21 cellular contexts compared by ENCODE assay signal in the genomic region with DNA sequence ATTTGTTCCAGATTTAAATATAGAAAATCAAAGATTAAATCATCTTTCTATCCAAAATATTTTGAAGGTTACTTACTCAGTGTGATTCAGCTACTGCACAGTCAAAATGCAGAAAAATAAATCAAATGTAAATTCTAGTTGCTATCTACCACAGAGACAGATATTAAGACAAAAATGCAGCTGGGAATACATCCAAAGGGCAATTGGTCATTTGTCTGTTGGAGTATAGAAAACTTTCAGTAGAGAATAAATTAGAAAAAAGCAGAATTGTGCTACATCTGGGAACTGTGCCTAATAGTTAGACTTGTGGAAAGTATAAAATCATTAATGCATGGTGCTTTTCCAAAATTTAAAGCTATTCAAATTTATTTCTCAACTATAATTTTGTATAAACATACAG.
DNase-seq lines count a peak whose midpoint lies in the region; TF ChIP-seq lines count a peak whose summit lies in the region.
"Had no signal": no experiment of that assay in that cellular context is flagged by ENCODE, and none has a peak within 500 bp of the region (broad histone marks: within the 10 kb centered on the region; RNA-seq: fewer than 3 reads in every experiment).

No MANE protein-coding gene starts in this region.

- H3K9me3 ChIP-seq in Loucy (ENCODE audit: insufficient read depth, low read depth, low read length), result no peaks in the 10 kb centered on the region
- H3K9me3 ChIP-seq: HAP-1, pancreas had no signal

- no peaks in the 10 kb centered on the region for H3K27me3 ChIP-seq in Loucy (ENCODE audit: insufficient read depth, low read length, poor library complexity, severe bottlenecking)
- H3K27me3 ChIP-seq in brain microvascular endothelial cell (replicated peaks), result no peaks in the 10 kb centered on the region
- H3K27me3 ChIP-seq: pancreas had no signal

- H3K36me3 Mint-ChIP-seq in activated T-helper 2 cell treated with anti-CD3 and anti-CD28 coated beads, Interferon-gamma antibody, Interleukin-2, Interleukin-4, amounts not matched to agents 10 μg/mL and 5 μg/mL and 100 μg/mL, durations not matched to agents 14 hours and 24 hours and 36 hours (ENCODE audit: low read depth), result no peaks in the 10 kb centered on the region
- no peaks in the 10 kb centered on the region for H3K36me3 Mint-ChIP-seq in glutamatergic neuron (ENCODE audit: unreplicated experiment)
- H3K36me3 Mint-ChIP-seq: CD14-positive monocyte, type B pancreatic cell had no signal

- no peaks in the 10 kb centered on the region for H3K27me3 Mint-ChIP-seq in activated T-helper 2 cell treated with anti-CD3 and anti-CD28 coated beads, Interferon-gamma antibody, Interleukin-2, Interleukin-4, amounts not matched to agents 10 μg/mL and 5 μg/mL and 100 μg/mL, durations not matched to agents 14 hours and 24 hours and 36 hours (ENCODE audit: low read depth)
- H3K27me3 Mint-ChIP-seq in glutamatergic neuron (ENCODE audit: unreplicated experiment), result no peaks in the 10 kb centered on the region
- H3K27me3 Mint-ChIP-seq: activated CD4-positive, alpha-beta T cell treated with anti-CD3 and anti-CD28 coated beads for 36 hours; stimulated activated naive CD8-positive, alpha-beta T cell treated with anti-CD3 and anti-CD28 coated beads, Interleukin-15, amount 100 ng/mL, for 72 hours; type B pancreatic cell had no signal

- peaks cover 22% of the 10 kb centered on the region for H3K9me3 Mint-ChIP-seq in activated T-helper 2 cell treated with anti-CD3 and anti-CD28 coated beads, Interferon-gamma antibody, Interleukin-2, Interleukin-4, amounts not matched to agents 10 μg/mL and 5 μg/mL and 100 μg/mL, durations not matched to agents 14 hours and 24 hours and 36 hours
- no peaks in the 10 kb centered on the region for H3K9me3 Mint-ChIP-seq in glutamatergic neuron (ENCODE audit: unreplicated experiment)

- H4K20me1 ChIP-seq in Loucy (ENCODE audit: insufficient read depth, low read length, poor library complexity, severe bottlenecking), result no peaks in the 10 kb centered on the region

- no peak overlapping the region for H3K9ac ChIP-seq in Loucy (ENCODE audit: low read depth, low read length, poor library complexity, severe bottlenecking)

- no peak overlapping the region for H3K4me2 ChIP-seq in Loucy (ENCODE audit: low read depth, low read length, poor library complexity, severe bottlenecking)

- H3K4me3 ChIP-seq in AG04449 (ENCODE audit: low read depth, low read length), result no peak overlapping the region
- H3K4me3 ChIP-seq in Loucy (ENCODE audit: low read length, poor library complexity, severe bottlenecking), result no peak overlapping the region
- H3K4me3 ChIP-seq in brain microvascular endothelial cell (ENCODE audit: low read depth, low read length), result no peak overlapping the region
- H3K4me3 ChIP-seq: HAP-1, pancreas had no signal

- in situ Hi-C loops in brain microvascular endothelial cell (cut with HindIII; ENCODE audit: low pct_ligation_motif_present, low sequenced_read_pairs), result no loop called here

- H3K36me3 ChIP-seq in Loucy (ENCODE audit: insufficient read depth, low read length) (no peaks in the 10 kb centered on the region), brain microvascular endothelial cell (replicated peaks) (no peaks in the 10 kb centered on the region)
- H3K36me3 ChIP-seq: HAP-1, pancreas had no signal

- H3K4me3 Mint-ChIP-seq in activated T-helper 2 cell treated with anti-CD3 and anti-CD28 coated beads, Interferon-gamma antibody, Interleukin-2, Interleukin-4, amounts not matched to agents 10 μg/mL and 5 μg/mL and 100 μg/mL, durations not matched to agents 14 hours and 24 hours and 36 hours (ENCODE audit: low read depth), result no peak overlapping the region
- H3K4me3 Mint-ChIP-seq in glutamatergic neuron (ENCODE audit: unreplicated experiment), result no peak overlapping the region
- H3K4me3 Mint-ChIP-seq: activated CD4-positive, alpha-beta T cell treated with anti-CD3 and anti-CD28 coated beads for 36 hours; activated T-helper 1 cell treated with anti-CD3 and anti-CD28 coated beads, Interleukin-12 subunit alpha, Interleukin-12 subunit beta, Interleukin-2, Interleukin-4 antibody, amounts not matched to agents 30 ng/mL and 10 ng/mL and 1 ng/mL, durations not matched to agents 14 hours and 24 hours and 36 hours; CD14-positive monocyte; stimulated activated naive CD8-positive, alpha-beta T cell treated with anti-CD3 and anti-CD28 coated beads, Interleukin-15, amount 100 ng/mL, for 72 hours; type B pancreatic cell had no signal

- intact Hi-C loops in activated T-helper 2 cell treated with anti-CD3 and anti-CD28 coated beads, Interferon-gamma antibody, Interleukin-2, Interleukin-4, amounts not matched to agents 10 μg/mL and 5 μg/mL and 100 μg/mL, durations not matched to agents 14 hours and 24 hours and 36 hours (cut with micrococcal nuclease), result no loop called here
- intact Hi-C loops in posterior vena cava (cut with DNase I), result no loop called here

- H3K4me1 Mint-ChIP-seq in activated T-helper 2 cell treated with anti-CD3 and anti-CD28 coated beads, Interferon-gamma antibody, Interleukin-2, Interleukin-4, amounts not matched to agents 10 μg/mL and 5 μg/mL and 100 μg/mL, durations not matched to agents 14 hours and 24 hours and 36 hours (ENCODE audit: low read depth), result no peaks in the 10 kb centered on the region
- H3K4me1 Mint-ChIP-seq in glutamatergic neuron (ENCODE audit: low read depth, unreplicated experiment), result peaks cover 3% of the 10 kb centered on the region
- H3K4me1 Mint-ChIP-seq: activated CD4-positive, alpha-beta T cell treated with anti-CD3 and anti-CD28 coated beads for 36 hours; CD14-positive monocyte; stimulated activated naive CD8-positive, alpha-beta T cell treated with anti-CD3 and anti-CD28 coated beads, Interleukin-15, amount 100 ng/mL, for 72 hours had no signal

- TF ChIP-seq CTCF in AG04449 (IDR thresholded peaks at IDR 0.05; ENCODE audit: insufficient read depth, low read length, missing control alignments) (no peak), Loucy (conservative IDR thresholded peaks at IDR 0.05; ENCODE audit: low read length) (no peak), brain microvascular endothelial cell (IDR thresholded peaks at IDR 0.05; ENCODE audit: low read depth, low read length, missing control alignments) (no peak), glutamatergic neuron (IDR thresholded peaks at IDR 0.05; ENCODE audit: partially characterized antibody, unreplicated experiment) (no peak)

- peaks cover 7% of the 10 kb centered on the region for H3K4me1 ChIP-seq in Loucy (ENCODE audit: insufficient read depth, low read length, poor library complexity, severe bottlenecking)
- H3K4me1 ChIP-seq: HAP-1, pancreas had no signal

- H3K27ac Mint-ChIP-seq in activated T-helper 2 cell treated with anti-CD3 and anti-CD28 coated beads, Interferon-gamma antibody, Interleukin-2, Interleukin-4, amounts not matched to agents 10 μg/mL and 5 μg/mL and 100 μg/mL, durations not matched to agents 14 hours and 24 hours and 36 hours, result no peak overlapping the region
- no peak overlapping the region for H3K27ac Mint-ChIP-seq in glutamatergic neuron (ENCODE audit: unreplicated experiment)
- H3K27ac Mint-ChIP-seq: activated CD4-positive, alpha-beta T cell treated with anti-CD3 and anti-CD28 coated beads for 36 hours; activated T-helper 1 cell treated with anti-CD3 and anti-CD28 coated beads, Interleukin-12 subunit alpha, Interleukin-12 subunit beta, Interleukin-2, Interleukin-4 antibody, amounts not matched to agents 30 ng/mL and 10 ng/mL and 1 ng/mL, durations not matched to agents 14 hours and 24 hours and 36 hours; CD14-positive monocyte; stimulated activated naive CD8-positive, alpha-beta T cell treated with anti-CD3 and anti-CD28 coated beads, Interleukin-15, amount 100 ng/mL, for 72 hours; type B pancreatic cell had no signal

- H2AFZ ChIP-seq in Loucy (ENCODE audit: low read length), result 0 out of 2 replicates have a peak overlapping the region, but pooled peaks have one; percentile 2

- H3K79me2 ChIP-seq in Loucy (ENCODE audit: insufficient read depth, low read length), result no peaks in the 10 kb centered on the region

- POLR2A ChIA-PET in AG04449 (lab: Yijun Ruan, JAX), result no interaction called here

- DNase-seq in AG04449 (ENCODE audit: low read depth, low spot score) (peak; percentile 69), brain microvascular endothelial cell (peak; percentile 61), left kidney (ENCODE audit: low read depth, low spot score) (peak; percentile 44), NCI-H345 treated with DMSO at 0.1 percent for 48 hours (lab: John Stamatoyannopoulos, UW; ENCODE audit: unreplicated experiment) (no peak), posterior vena cava (ENCODE audit: low spot score) (no peak), glutamatergic neuron (no peak)
- DNase-seq in activated T-helper 2 cell treated with anti-CD3 and anti-CD28 coated beads, Interferon-gamma antibody, Interleukin-2, Interleukin-4, amounts not matched to agents 10 μg/mL and 5 μg/mL and 100 μg/mL, durations not matched to agents 14 hours and 24 hours and 36 hours (ENCODE audit: low spot score), result no peak
- DNase-seq: activated CD4-positive, alpha-beta T cell treated with anti-CD3 and anti-CD28 coated beads for 36 hours; GF-D8; islet precursor cell; NCI-H1694; NCI-H2227 treated with DMSO at 0.1 percent for 48 hours; pancreas; stimulated activated CD4-positive, alpha-beta T cell treated with anti-CD3 and anti-CD28 coated beads, Interleukin-2, amount 100 ng/mL, for 24 hours; stimulated activated naive CD8-positive, alpha-beta T cell treated with anti-CD3 and anti-CD28 coated beads, Interleukin-15, amount 100 ng/mL, for 72 hours had no signal

- H3K27ac ChIP-seq in brain microvascular endothelial cell, result peak overlapping the region; percentile 26
- H3K27ac ChIP-seq: pancreas, RWPE1 had no signal

- CTCF ChIA-PET in AG04449 (lab: Yijun Ruan, JAX), result interaction anchor here (0.7 to 1.0 kb wide), 2 partner anchors 33 to 1122 kb away, joined by 3 read pairs; no protein-coding TSS in a partner anchor

- H3K9me2 ChIP-seq in Loucy (replicated peaks; ENCODE audit: low read depth, low read length), result no peaks in the 10 kb centered on the region

- H3F3A ChIP-seq in Loucy (ENCODE audit: low read depth), result 0 out of 2 replicates have a peak, but pooled peaks cover 2% of the 10 kb centered on the region

Comparison
In these comparisons a context has a peak if more than half of its experiments do, and no peak if none do; other contexts are left out.
1. DNase-seq: peak in AG04449 (single experiment), brain microvascular endothelial cell (single experiment) and left kidney (single experiment); none in activated T-helper 2 cell treated with anti-CD3 and anti-CD28 coated beads, Interferon-gamma antibody, Interleukin-2, Interleukin-4, amounts not matched to agents 10 μg/mL and 5 μg/mL and 100 μg/mL, durations not matched to agents 14 hours and 24 hours and 36 hours (single experiment), NCI-H345 treated with DMSO at 0.1 percent for 48 hours (single experiment), posterior vena cava (single experiment) and glutamatergic neuron (single experiment).